In genomic region chr5:33969572-33970452, GRCh38 we compare ENCODE assay signal across 8 cellular contexts. TPM values are rescaled to one million over a fixed set of nuclear protein-coding genes. Genes with fewer than 3 reads are reported as not detected.
DNase-seq lines count a peak whose midpoint lies in the region; ATAC-seq and TF ChIP-seq lines count a peak whose summit lies in the region.

No MANE protein-coding gene starts in this region.

- H3K36me3 ChIP-seq in BJ (ENCODE audit: control insufficient read depth, insufficient read depth, low read length) = no peaks in the 10 kb centered on the region
- no peaks in the 10 kb centered on the region for H3K36me3 ChIP-seq in left lung
- H3K36me3 ChIP-seq in uterus = no peaks in the 10 kb centered on the region

- TF ChIP-seq POLR2A in uterus (IDR thresholded peaks at IDR 0.05) = no peak

- CTCF ChIA-PET in BJ (lab: Yijun Ruan, JAX) = interaction anchor here (0.7 to 6.6 kb wide), 36 partner anchors 8 to 546 kb away, joined by 3 to 83 read pairs (median 4); partner anchors contain the start of genes ADAMTS12, RXFP3 and TARS1

- intact Hi-C loops in left lung (cut with DNase I) = no loop called here
- intact Hi-C loops in uterus (cut with DNase I; ENCODE audit: low total_unique reads) = no loop called here

- H3K4me3 ChIP-seq in BJ (ENCODE audit: low read depth, low read length) (no peak overlapping the region), left lung (no peak overlapping the region), uterus (no peak overlapping the region)

- H3K4me1 ChIP-seq in left lung (no peaks in the 10 kb centered on the region), uterus (no peaks in the 10 kb centered on the region)

- peaks cover 4% of the 10 kb centered on the region; the same call in 1 of the 2 replicates for H3K27me3 ChIP-seq in BJ (ENCODE audit: control insufficient read depth, insufficient read depth, low read length)
- no peaks in the 10 kb centered on the region for H3K27me3 ChIP-seq in left lung
- H3K27me3 ChIP-seq in uterus = no peaks in the 10 kb centered on the region

- TF ChIP-seq CTCF in BJ (IDR thresholded peaks at IDR 0.05; ENCODE audit: insufficient read depth, low read depth, low read length) (peak; percentile 84), left lung (IDR thresholded peaks at IDR 0.05) (peak; percentile 47 to 71), uterus (IDR thresholded peaks at IDR 0.05) (peak; percentile 36 to 56 (median 47))

- peak; percentile 82 for ATAC-seq in GM18907 (IDR thresholded peaks at IDR 0.05; ENCODE audit: unreplicated experiment)
- peak; percentile 49 for ATAC-seq in HG03108 (IDR thresholded peaks at IDR 0.05; ENCODE audit: unreplicated experiment)
- ATAC-seq in left lung = peak; percentile 82

- POLR2A ChIA-PET in BJ (lab: Charles Lee) = interaction anchor here (1.0 kb wide), 1 partner anchor 529 kb away, joined by 4 read pairs; the partner anchor contains the start of gene TARS1

- H3K27ac ChIP-seq in left lung (no peak overlapping the region), uterus (no peak overlapping the region)

- H3K9me3 ChIP-seq in left lung = no peaks in the 10 kb centered on the region
- no peaks in the 10 kb centered on the region for H3K9me3 ChIP-seq in uterus

- no peak for DNase-seq in BJ (ENCODE audit: low read depth)
- peak; percentile 59 to 64 for DNase-seq in NOMO-1 (lab: John Stamatoyannopoulos, UW; ENCODE audit: unreplicated experiment in 2 of 2)
- peak; percentile 21 for DNase-seq in cerebellar cortex (ENCODE audit: low spot score)
- no peak for DNase-seq in left lung
- DNase-seq in uterus = no peak
- no peak for DNase-seq in activated CD4-positive, CD25-positive, alpha-beta regulatory T cell treated with anti-CD3 and anti-CD28 coated beads, Interleukin-2, amount 50 U/mL, for 72 hours

RNA-seq across cellular contexts. Expression of gene SLC45A2, which starts 14.7 kb away (rescaled TPM):
- not detected in 2 replicates for polyA plus RNA-seq in BJ (2011; rRNA removed)
- polyA minus RNA-seq in BJ (2011; rRNA and poly(A)+ RNA removed) = 0.24 TPM in 1 of 2 replicates, not detected in the other
- total RNA-seq in left lung (not detected), uterus (under 1 TPM in 1 of 4 donors, not detected in 3; 0.58 TPM)

RNA-seq across cellular contexts. Expression of gene RXFP3, which starts 33.6 kb away (rescaled TPM):
- polyA plus RNA-seq in BJ (2011; rRNA removed) = not detected in 2 replicates
- polyA minus RNA-seq in BJ (2011; rRNA and poly(A)+ RNA removed) = not detected in 2 replicates
- total RNA-seq in left lung (not detected), uterus (not detected)

RNA-seq across cellular contexts. Expression of gene AMACR, which starts 38.0 kb away (rescaled TPM):
- 7.1 and 11.2 TPM in 2 replicates for polyA plus RNA-seq in BJ (2011; rRNA removed)
- 2.5 and 3.0 TPM in 2 replicates for polyA minus RNA-seq in BJ (2011; rRNA and poly(A)+ RNA removed)
- 10 to 100 TPM; 13.6 to 24.3 TPM for total RNA-seq in left lung
- 10 to 100 TPM in 1 of 4 donors, 1 to 10 TPM in 3; 7.9 to 14.9 (median 9.0) TPM for total RNA-seq in uterus

Comparison
In these comparisons a context has a peak if more than half of its experiments do, and no peak if none do; other contexts are left out.
1. DNase-seq: peak in NOMO-1 (2 of 2) and cerebellar cortex (single experiment); none in BJ (single experiment), left lung (0 of 2), uterus (0 of 2) and activated CD4-positive, CD25-positive, alpha-beta regulatory T cell treated with anti-CD3 and anti-CD28 coated beads, Interleukin-2, amount 50 U/mL, for 72 hours (single experiment).
2. Peak in every context shown above with its lines, with median percentiles within 50 percentile points of each other: CTCF ChIP-seq and ATAC-seq.